26 cellular contexts compared by ENCODE assay signal in the genomic region with DNA sequence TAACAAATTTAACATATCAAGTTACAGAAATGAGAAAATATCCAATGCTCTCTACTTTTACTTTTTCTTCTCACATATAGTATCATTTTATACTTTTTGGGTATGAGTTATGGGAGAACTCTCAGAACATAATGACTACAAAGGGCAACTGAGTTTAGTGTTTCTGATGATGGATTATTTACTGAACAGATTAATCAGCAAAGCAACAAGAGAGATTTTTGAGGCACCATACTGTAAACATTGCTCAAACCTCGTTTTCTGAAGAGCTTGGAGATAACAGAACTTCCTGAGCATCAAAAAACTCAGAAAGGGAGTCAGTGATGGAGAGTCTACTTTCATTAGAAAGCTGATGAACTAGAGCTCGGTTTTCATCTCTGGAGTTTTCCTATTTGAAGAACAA.
DNase-seq lines count a peak whose midpoint lies in the region; ATAC-seq, FAIRE-seq and TF ChIP-seq lines count a peak whose summit lies in the region.
"Had no signal": no experiment of that assay in that cellular context is flagged by ENCODE, and none has a peak within 500 bp of the region (broad histone marks: within the 10 kb centered on the region; RNA-seq: fewer than 3 reads in every experiment).

No MANE protein-coding gene starts in this region.

- H3K14ac ChIP-seq in IMR-90 (replicated peaks; ENCODE audit: low read depth, low read length) = no peak overlapping the region

- no peak overlapping the region for H2BK15ac ChIP-seq in IMR-90 (ENCODE audit: low read depth, low read length)

- peaks cover 5% of the 10 kb centered on the region for H3K9me1 ChIP-seq in IMR-90 (ENCODE audit: insufficient read depth, low read length)

- H2BK5ac ChIP-seq in IMR-90 (ENCODE audit: low read depth, low read length, poor library complexity, severe bottlenecking) = no peak overlapping the region

- no peak overlapping the region for H2AFZ ChIP-seq in IMR-90 (replicated peaks; ENCODE audit: low read length, poor library complexity)
- no peak overlapping the region for H2AFZ ChIP-seq in astrocyte (ENCODE audit: low read depth, low read length)

- H3K9ac ChIP-seq in IMR-90 (ENCODE audit: low read depth, low read length) = no peak overlapping the region
- H3K9ac ChIP-seq in astrocyte (ENCODE audit: low read length) = no peak overlapping the region

- intact Hi-C loops in IMR-90 (cut with micrococcal nuclease) = no loop called here
- intact Hi-C loops in spleen (cut with DNase I; ENCODE audit: low total_unique reads) = no loop called here

- no peak for DNase-seq in activated CD4-positive, alpha-beta T cell treated with anti-CD3 and anti-CD28 coated beads, Interleukin-2, amount 10 ng/mL, durations not matched to agents 7 days and 5 days
- DNase-seq in activated CD4-positive, alpha-beta T cell treated with anti-CD3 and anti-CD28 coated beads for 4 hours = no peak
- DNase-seq in IMR-90 = no peak
- no peak for DNase-seq in astrocyte (ENCODE audit: low read depth)
- no peak for DNase-seq in spleen
- no peak for DNase-seq in Kasumi-1 (lab: John Stamatoyannopoulos, UW)
- no peak for DNase-seq in nephron progenitor cell
- DNase-seq: activated CD4-positive, alpha-beta T cell treated with anti-CD3 and anti-CD28 coated beads for 1 hour; activated CD8-positive, alpha-beta memory T cell treated with anti-CD3 and anti-CD28 coated beads for 24 hours; activated naive CD4-positive, alpha-beta T cell; activated T-cell treated with anti-CD3 and anti-CD28 coated beads, Interleukin-2, amount 50 U/mL, for 4 hours; CD8-positive, alpha-beta memory T cell; dorsolateral prefrontal cortex; naive thymus-derived CD4-positive, alpha-beta T cell; NCI-H1105; NCI-H187 treated with DMSO at 0.1 percent for 48 hours; NCI-H2171 treated with DMSO at 0.1 percent for 48 hours; occipital lobe; SHP77 treated with DMSO at 0.1 percent for 48 hours; stomach; T-helper 1 cell had no signal

- H3K4me3 Mint-ChIP-seq in activated CD4-positive, alpha-beta T cell treated with anti-CD3 and anti-CD28 coated beads, Interleukin-2, amount 10 ng/mL, durations not matched to agents 7 days and 5 days = no peak overlapping the region
- H3K4me3 Mint-ChIP-seq in astrocyte (ENCODE audit: unreplicated experiment) (no peak overlapping the region), nephron progenitor cell (no peak overlapping the region)
- H3K4me3 Mint-ChIP-seq: activated T-cell treated with anti-CD3 and anti-CD28 coated beads, Interleukin-2, amount 50 U/mL, for 4 hours; brain; CD8-positive, alpha-beta memory T cell; naive thymus-derived CD4-positive, alpha-beta T cell had no signal

- no peak overlapping the region for H3K18ac ChIP-seq in IMR-90 (ENCODE audit: low read depth, low read length)

- H2BK20ac ChIP-seq in IMR-90 (ENCODE audit: low read depth, low read length) = no peak overlapping the region

- H4K91ac ChIP-seq in IMR-90 (ENCODE audit: insufficient read depth, low read depth, low read length) = no peak overlapping the region

- peaks cover 5% of the 10 kb centered on the region for H3K36me3 ChIP-seq in IMR-90 (ENCODE audit: control insufficient read depth, insufficient read depth, low read length)
- peaks cover 11% of the 10 kb centered on the region for H3K36me3 ChIP-seq in astrocyte (ENCODE audit: insufficient read depth, low read length)
- peaks cover 0 to 13% (median 0%) of the 10 kb centered on the region in 6 donors for H3K36me3 ChIP-seq in spleen
- H3K36me3 ChIP-seq: tibial nerve had no signal

- peaks cover 0 to 6% of the 10 kb centered on the region in 2 experiments; a peak in 2 of 4 replicates for H3K79me1 ChIP-seq in IMR-90 (ENCODE audit: low read depth in 1 of 2, low read length in 2 of 2)

- H3K4me2 ChIP-seq in IMR-90 (ENCODE audit: low read depth, low read length) (no peak overlapping the region), astrocyte (ENCODE audit: low read length) (no peak overlapping the region)

- H3K9me3 ChIP-seq in IMR-90 (ENCODE audit: control insufficient read depth, insufficient read depth, low read length) (no peaks in the 10 kb centered on the region), astrocyte (ENCODE audit: insufficient read depth, low read depth, low read length) (no peaks in the 10 kb centered on the region), spleen (no peaks in the 10 kb centered on the region)
- H3K9me3 ChIP-seq: stomach, tibial nerve had no signal

- H3K27ac ChIP-seq in IMR-90 (ENCODE audit: insufficient read depth, low read length) (no peak overlapping the region), astrocyte (ENCODE audit: low read depth, low read length) (peak overlapping the region; percentile 6), spleen (peak overlapping the region in 7 of 8 donors; percentile 29 to 79 (median 63))
- H3K27ac ChIP-seq: stomach had no signal

- H3K27ac Mint-ChIP-seq in activated CD4-positive, alpha-beta T cell treated with anti-CD3 and anti-CD28 coated beads, Interleukin-2, amount 10 ng/mL, durations not matched to agents 7 days and 5 days = peak overlapping the region; percentile 54
- H3K27ac Mint-ChIP-seq in astrocyte (ENCODE audit: unreplicated experiment) (no peak overlapping the region), nephron progenitor cell (no peak overlapping the region)

- peak; percentile 37 for ATAC-seq in IMR-90 (ENCODE audit: low read depth)
- ATAC-seq in GM18858 (IDR thresholded peaks at IDR 0.05; ENCODE audit: unreplicated experiment) = no peak
- ATAC-seq: activated T-cell treated with anti-CD3 and anti-CD28 coated beads, Interleukin-2, amount 50 U/mL, for 4 hours; left lobe of liver had no signal

- H3K36me3 Mint-ChIP-seq in activated CD4-positive, alpha-beta T cell treated with anti-CD3 and anti-CD28 coated beads, Interleukin-2, amount 10 ng/mL, durations not matched to agents 7 days and 5 days (ENCODE audit: low read depth) = peaks cover 43% of the 10 kb centered on the region
- H3K36me3 Mint-ChIP-seq in astrocyte (ENCODE audit: low read depth, unreplicated experiment) (peaks cover 17% of the 10 kb centered on the region), nephron progenitor cell (ENCODE audit: low read depth) (no peaks in the 10 kb centered on the region)

- H3K4me3 ChIP-seq in IMR-90 (ENCODE audit: insufficient read depth, low read depth, low read length) = no peak overlapping the region
- H3K4me3 ChIP-seq in astrocyte (ENCODE audit: insufficient read depth, low read depth, low read length) = no peak overlapping the region
- no peak overlapping the region for H3K4me3 ChIP-seq in spleen
- H3K4me3 ChIP-seq: dorsolateral prefrontal cortex, stomach, tibial nerve had no signal

- in situ Hi-C loops in IMR-90 (cut with MboI; ENCODE audit: low sequenced_read_pairs) = no loop called here

- H2AK5ac ChIP-seq in IMR-90 (ENCODE audit: low read depth, low read length) = no peak overlapping the region

- H4K5ac ChIP-seq in IMR-90 (ENCODE audit: low read depth, low read length) = no peak overlapping the region

- peak; percentile 13 for FAIRE-seq in astrocyte (lab: Jason Lieb, UNC)
- FAIRE-seq: G401.6 had no signal

- TF ChIP-seq POLR2A in IMR-90 (IDR thresholded peaks at IDR 0.05; ENCODE audit: low read depth, low read length) = no peak
- no peak for TF ChIP-seq POLR2A in spleen (IDR thresholded peaks at IDR 0.05)

- no peaks in the 10 kb centered on the region for H3K79me2 ChIP-seq in astrocyte (ENCODE audit: insufficient read depth, low read length)

- no peaks in the 10 kb centered on the region for H3K27me3 ChIP-seq in IMR-90 (ENCODE audit: control insufficient read depth, insufficient read depth, low read length)
- no peaks in the 10 kb centered on the region for H3K27me3 ChIP-seq in astrocyte (ENCODE audit: insufficient read depth, low read length)
- H3K27me3 ChIP-seq in spleen (replicated peaks in 1 of 7) = no peaks in the 10 kb centered on the region
- H3K27me3 ChIP-seq: dorsolateral prefrontal cortex, stomach, tibial nerve had no signal

- H4K8ac ChIP-seq in IMR-90 (ENCODE audit: low read depth in 2 of 2, low read length in 2 of 2) = no peak overlapping the region

- H3K4me1 ChIP-seq in IMR-90 (ENCODE audit: control insufficient read depth, insufficient read depth, low read length) = peaks cover 4% of the 10 kb centered on the region
- H3K4me1 ChIP-seq in astrocyte (ENCODE audit: insufficient read depth, low read length) = peaks cover 10% of the 10 kb centered on the region
- H3K4me1 ChIP-seq in spleen = peaks cover 0 to 35% (median 7%) of the 10 kb centered on the region in 6 donors
- H3K4me1 ChIP-seq: stomach had no signal

- H4K20me1 ChIP-seq in IMR-90 (ENCODE audit: insufficient read depth, low read length) (no peaks in the 10 kb centered on the region), astrocyte (ENCODE audit: insufficient read depth, low read length) (no peaks in the 10 kb centered on the region)

- no peak overlapping the region for H3K4ac ChIP-seq in IMR-90 (ENCODE audit: low read depth, low read length)

- peaks cover 24% of the 10 kb centered on the region for H3K4me1 Mint-ChIP-seq in activated CD4-positive, alpha-beta T cell treated with anti-CD3 and anti-CD28 coated beads, Interleukin-2, amount 10 ng/mL, durations not matched to agents 7 days and 5 days
- H3K4me1 Mint-ChIP-seq in astrocyte (ENCODE audit: low read depth, unreplicated experiment) (peaks cover 9% of the 10 kb centered on the region), nephron progenitor cell (peaks cover 5% of the 10 kb centered on the region)

- no peaks in the 10 kb centered on the region for H3K9me3 Mint-ChIP-seq in activated CD4-positive, alpha-beta T cell treated with anti-CD3 and anti-CD28 coated beads, Interleukin-2, amount 10 ng/mL, durations not matched to agents 7 days and 5 days
- no peaks in the 10 kb centered on the region for H3K9me3 Mint-ChIP-seq in astrocyte (ENCODE audit: unreplicated experiment)
- H3K9me3 Mint-ChIP-seq in nephron progenitor cell = no peaks in the 10 kb centered on the region
- H3K9me3 Mint-ChIP-seq: activated T-cell treated with anti-CD3 and anti-CD28 coated beads, Interleukin-2, amount 50 U/mL, for 4 hours; brain; CD8-positive, alpha-beta memory T cell; naive thymus-derived CD4-positive, alpha-beta T cell had no signal

- WGBS in IMR-90 (ENCODE audit: extremely low coverage in 2 of 2, insufficient read length in 1 of 2), 2 experiments = no CpG with 5 or more reads among the region's 2 CpGs
- 48 to 63% (median 58%) methylated on average over 2 of the region's 2 CpGs for WGBS in spleen, 5 donors

- CTCF ChIA-PET in activated CD4-positive, alpha-beta T cell treated with anti-CD3 and anti-CD28 coated beads, Interleukin-2, amount 10 ng/mL, durations not matched to agents 7 days and 5 days (lab: Charles Lee) = no interaction called here
- CTCF ChIA-PET in IMR-90 (lab: Yijun Ruan, JAX) = interaction anchor here (0.6 to 1.4 kb wide), 6 partner anchors 8 to 145 kb away, joined by 3 to 5 read pairs (median 3); no protein-coding TSS in a partner anchor

- H2AK9ac ChIP-seq in IMR-90 (replicated peaks; ENCODE audit: low read depth, low read length, poor library complexity) = no peak overlapping the region

- H3K56ac ChIP-seq in IMR-90 (ENCODE audit: extremely low read depth, insufficient read depth, low read length) = no peak overlapping the region

- BruUV-seq in IMR-90 (replicated peaks; lab: Mats Ljungman, UMichigan) = no TSS peak

- no peak for TF ChIP-seq RAD21 in IMR-90 (IDR thresholded peaks at IDR 0.05; ENCODE audit: low read length)

- no peak overlapping the region for H2BK120ac ChIP-seq in IMR-90 (ENCODE audit: low read depth, low read length)

- no peaks in the 10 kb centered on the region for H3K27me3 Mint-ChIP-seq in activated CD4-positive, alpha-beta T cell treated with anti-CD3 and anti-CD28 coated beads, Interleukin-2, amount 10 ng/mL, durations not matched to agents 7 days and 5 days
- H3K27me3 Mint-ChIP-seq in astrocyte (ENCODE audit: low read depth, unreplicated experiment) = no peaks in the 10 kb centered on the region
- H3K27me3 Mint-ChIP-seq in nephron progenitor cell (ENCODE audit: low read depth, poor library complexity) = peaks cover 4% of the 10 kb centered on the region
- H3K27me3 Mint-ChIP-seq: brain; CD8-positive, alpha-beta memory T cell; naive thymus-derived CD4-positive, alpha-beta T cell had no signal

- no peak for TF ChIP-seq CTCF in IMR-90 (conservative IDR thresholded peaks at IDR 0.05; ENCODE audit: low read depth, low read length)
- TF ChIP-seq CTCF in astrocyte (IDR thresholded peaks at IDR 0.05; ENCODE audit: insufficient read depth, low read depth, low read length) = no peak
- TF ChIP-seq CTCF in spleen (IDR thresholded peaks at IDR 0.05 in 8 of 11, conservative IDR thresholded peaks at IDR 0.05 in 3 of 11) = no peak
- TF ChIP-seq CTCF in nephron progenitor cell (IDR thresholded peaks at IDR 0.05) = no peak

- dilution Hi-C loops in IMR-90 (cut with HindIII; ENCODE audit: low sequenced_read_pairs, unreplicated experiment) = no loop called here

- H3K23ac ChIP-seq in IMR-90 (ENCODE audit: low read depth, low read length) = no peak overlapping the region

- POLR2A ChIA-PET in activated CD4-positive, alpha-beta T cell treated with anti-CD3 and anti-CD28 coated beads, Interleukin-2, amount 10 ng/mL, durations not matched to agents 7 days and 5 days (lab: Charles Lee) = no interaction called here
- POLR2A ChIA-PET in IMR-90 (lab: Charles Lee; ENCODE audit: unreplicated experiment) = no interaction called here
